Comparison of ENCODE assay signal across 17 cellular contexts in genomic region chr1:160992036-160992435, GRCh38. TPM values are rescaled to one million over a fixed set of nuclear protein-coding genes. Genes with fewer than 3 reads are reported as not detected.
"Had no signal": no experiment of that assay in that cellular context is flagged by ENCODE, and none has a peak within 500 bp of the region (broad histone marks: within the 10 kb centered on the region; RNA-seq: fewer than 3 reads in every experiment).

No MANE protein-coding gene starts in this region.

RNA-seq across cellular contexts. Expression of gene ITLN2, which starts 37.4 kb away (rescaled TPM):
- total RNA-seq: activated B cell treated with CpG ODN at 0.5 μM for 24 hours; activated CD4-positive, alpha-beta memory T cell treated with anti-CD3 and anti-CD28 coated beads for 36 hours; activated CD4-positive, alpha-beta T cell treated with anti-CD3 and anti-CD28 coated beads, Interleukin-2, amount 10 ng/mL, durations not matched to agents 24 days and 14 days; activated CD8-positive, alpha-beta memory T cell treated with anti-CD3 and anti-CD28 coated beads for 36 hours; activated CD8-positive, alpha-beta T cell treated with anti-CD3 and anti-CD28 coated beads for 36 hours; activated naive CD4-positive, alpha-beta T cell treated with anti-CD3 and anti-CD28 coated beads for 36 hours; activated naive CD4-positive, alpha-beta T cell treated with anti-CD3 and anti-CD28 coated beads, Interleukin-2, amount 50 U/mL, for 72 hours; activated naive CD8-positive, alpha-beta T cell treated with anti-CD3 and anti-CD28 coated beads for 36 hours; activated T-cell treated with anti-CD3 and anti-CD28 coated beads, Interleukin-2, amount 50 U/mL, for 4 hours; activated T-cell treated with anti-CD3 and anti-CD28 coated beads, Interleukin-2, amount 50 U/mL, for 72 hours; activated T-helper 1 cell treated with anti-CD3 and anti-CD28 coated beads, Interleukin-12 subunit alpha, Interleukin-12 subunit beta, Interleukin-2, Interleukin-4 antibody, amounts not matched to agents 30 ng/mL and 10 ng/mL and 1 ng/mL, durations not matched to agents 14 hours and 24 hours and 36 hours; activated T-helper 17 cell treated with anti-CD3 and anti-CD28 coated beads, Interleukin-2, amount 50 U/mL, for 72 hours; aorta; astrocyte; body of pancreas; cardiac septum; cerebellum had no signal
